In the genomic region with DNA sequence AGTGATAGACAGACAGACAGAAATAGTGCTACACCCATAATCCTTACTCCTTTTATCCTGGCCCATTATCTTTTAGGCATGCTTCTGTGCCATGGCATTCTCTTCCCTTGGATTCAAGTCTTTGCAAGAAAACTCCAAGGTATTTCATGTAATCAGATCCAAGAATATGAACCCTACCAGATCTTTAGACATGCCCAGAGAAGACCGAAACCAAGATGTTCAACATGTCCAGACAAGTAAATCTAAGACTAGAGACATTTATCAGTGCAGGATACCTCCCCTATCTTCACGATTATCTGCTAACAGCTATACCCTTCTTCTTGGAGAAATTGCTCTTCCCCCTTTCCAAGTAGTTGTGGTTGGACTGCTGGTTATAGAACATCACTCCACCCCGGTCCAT, we compare ENCODE assay signal across 20 cellular contexts. TPM values are rescaled to one million over a fixed set of nuclear protein-coding genes. Genes with fewer than 3 reads are reported as not detected.
"Had no signal": no experiment of that assay in that cellular context is flagged by ENCODE, and none has a peak within 500 bp of the region (broad histone marks: within the 10 kb centered on the region; RNA-seq: fewer than 3 reads in every experiment).

No MANE protein-coding gene starts in this region.

- H3K9me3 ChIP-seq: testis, vagina had no signal

- H3K4me1 ChIP-seq: parathyroid adenoma had no signal

- H3K9me3 Mint-ChIP-seq: activated CD4-positive, alpha-beta memory T cell treated with anti-CD3 and anti-CD28 coated beads, Interleukin-2, amount 10 ng/mL, durations not matched to agents 7 days and 5 days; dendritic cell treated with granulocyte-macrophage colony-stimulating factor and Interleukin-4, amounts not matched to agents 40 ng/mL and 50 ng/mL, for 4 days; nephron progenitor cell; type B pancreatic cell had no signal

- DNase-seq: activated CD4-positive, alpha-beta memory T cell treated with anti-CD3 and anti-CD28 coated beads, Interleukin-2, amount 10 ng/mL, durations not matched to agents 7 days and 5 days; activated CD4-positive, alpha-beta T cell treated with anti-CD3 and anti-CD28 coated beads for 48 hours; activated gamma-delta T cell treated with Interleukin-2 at 50 U/mL for 16 hours; activated T-cell treated with anti-CD3 and anti-CD28 coated beads for 4 hours; effector CD4-positive, alpha-beta T cell; hippocampal formation; left ventricle myocardium superior; nephron progenitor cell; right cardiac atrium; stimulated activated CD4-positive, alpha-beta T cell treated with anti-CD3 and anti-CD28 coated beads, Interleukin-1b, Interleukin-23, amount 100 ng/mL, for 48 hours; testis had no signal

- H3K27ac ChIP-seq: parathyroid adenoma, testis, vagina had no signal

- ATAC-seq: left ventricle myocardium superior, right cardiac atrium had no signal

- H3K27ac Mint-ChIP-seq: activated CD4-positive, alpha-beta memory T cell treated with anti-CD3 and anti-CD28 coated beads, Interleukin-2, amount 10 ng/mL, durations not matched to agents 7 days and 5 days; dendritic cell treated with granulocyte-macrophage colony-stimulating factor and Interleukin-4, amounts not matched to agents 40 ng/mL and 50 ng/mL, for 4 days; nephron progenitor cell; type B pancreatic cell had no signal

- H3K4me3 Mint-ChIP-seq: activated CD4-positive, alpha-beta memory T cell treated with anti-CD3 and anti-CD28 coated beads, Interleukin-2, amount 10 ng/mL, durations not matched to agents 7 days and 5 days; dendritic cell treated with granulocyte-macrophage colony-stimulating factor and Interleukin-4, amounts not matched to agents 40 ng/mL and 50 ng/mL, for 4 days; nephron progenitor cell; type B pancreatic cell had no signal

- H3K36me3 Mint-ChIP-seq: type B pancreatic cell had no signal

- H3K27me3 ChIP-seq: testis, vagina had no signal

RNA-seq across cellular contexts. Expression of a gene that starts 11.8 kb away (rescaled TPM):
- total RNA-seq: activated CD4-positive, alpha-beta memory T cell treated with anti-CD3 and anti-CD28 coated beads, Interleukin-2, amount 10 ng/mL, durations not matched to agents 7 days and 5 days; cardiac septum; left ventricle myocardium superior; pulmonary artery endothelial cell; right cardiac atrium; skeletal muscle tissue; vagina had no signal
- polyA plus RNA-seq: esophagus, right cardiac atrium had no signal

RNA-seq across cellular contexts. Expression of a gene that starts 19.7 kb away (rescaled TPM):
- total RNA-seq: cardiac septum, frontal cortex, left ventricle myocardium superior, pulmonary artery endothelial cell, right cardiac atrium, skeletal muscle tissue, vagina had no signal
- polyA plus RNA-seq: right cardiac atrium had no signal
